Comparison of ENCODE assay signal across 24 cellular contexts in the genomic region with DNA sequence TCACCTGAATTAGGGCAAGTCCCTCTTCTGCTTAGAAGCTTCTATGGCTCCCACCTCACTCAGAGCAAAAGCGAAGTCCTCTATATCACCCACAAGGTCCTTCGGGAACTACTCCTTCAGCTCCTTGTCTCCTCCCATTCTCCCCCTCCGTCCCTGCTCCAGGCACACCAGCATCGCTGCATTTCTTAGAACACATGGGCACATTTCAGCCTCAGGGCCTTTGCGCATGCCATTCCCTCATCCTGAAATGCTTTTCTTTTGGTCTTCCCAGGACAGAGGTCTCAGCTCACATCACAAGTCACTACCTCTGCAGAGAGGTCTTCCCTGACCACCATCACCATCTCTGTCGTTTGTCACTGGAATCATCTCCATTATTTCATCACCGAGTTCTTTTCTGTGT. TPM values are rescaled to one million over a fixed set of nuclear protein-coding genes. Genes with fewer than 3 reads are reported as not detected.
DNase-seq lines count a peak whose midpoint lies in the region; ATAC-seq and TF ChIP-seq lines count a peak whose summit lies in the region.
"Had no signal": no experiment of that assay in that cellular context is flagged by ENCODE, and none has a peak within 500 bp of the region (broad histone marks: within the 10 kb centered on the region; RNA-seq: fewer than 3 reads in every experiment).

No MANE protein-coding gene starts in this region.

- H3K27ac Mint-ChIP-seq in GM23338, result no peak overlapping the region
- H3K27ac Mint-ChIP-seq in T-cell, result peak overlapping the region in 1 of 2 donors; percentile 25

- peaks cover 14% of the 10 kb centered on the region for H3K4me1 ChIP-seq in GM23338 (ENCODE audit: insufficient read depth)

- H3K4me3 ChIP-seq in GM23338, result peak overlapping the region; percentile 67; the same call in 1 of the 2 replicates
- H3K4me3 ChIP-seq: ovary, right atrium auricular region, tibial nerve had no signal

- H3K4me3 Mint-ChIP-seq in GM23338, result peak overlapping the region; percentile 14; the same call in 1 of the 3 replicates
- H3K4me3 Mint-ChIP-seq in T-cell, result peak overlapping the region in 2 of 3 donors; percentile 17 to 33

- peaks cover 17% of the 10 kb centered on the region; the same call in 1 of the 2 replicates for H3F3A ChIP-seq in GM23338 (replicated peaks; ENCODE audit: low read depth)

- ATAC-seq in GM23338 (no peak), T-cell (replicated peaks in 1 of 4) (no peak), HG03196 (IDR thresholded peaks at IDR 0.05; ENCODE audit: unreplicated experiment) (no peak), HG03135 (IDR thresholded peaks at IDR 0.05; ENCODE audit: unreplicated experiment) (no peak)
- ATAC-seq: left cardiac atrium had no signal

- peaks cover 62% of the 10 kb centered on the region for H3K27me3 ChIP-seq in GM23338 (ENCODE audit: insufficient read depth)

- no peak for TF ChIP-seq CTCF in GM23338 (conservative IDR thresholded peaks at IDR 0.05; ENCODE audit: low read depth in 2 of 2)

- H3K36me3 ChIP-seq in GM23338 (ENCODE audit: insufficient read depth), result no peaks in the 10 kb centered on the region
- H3K36me3 ChIP-seq: ovary, right atrium auricular region, tibial nerve, WERI-Rb-1 had no signal

- H3K9me2 ChIP-seq in GM23338 (ENCODE audit: insufficient read depth), result no peaks in the 10 kb centered on the region

- no peak overlapping the region for H3K27ac ChIP-seq in GM23338 (ENCODE audit: low read depth)
- H3K27ac ChIP-seq: ovary, right atrium auricular region, tibial nerve, WERI-Rb-1 had no signal

- no peaks in the 10 kb centered on the region for H3K79me2 ChIP-seq in GM23338 (replicated peaks; ENCODE audit: insufficient read depth)

- peaks cover 10% of the 10 kb centered on the region for H3K4me1 Mint-ChIP-seq in GM23338
- peaks cover 11 to 37% (median 29%) of the 10 kb centered on the region in 3 donors for H3K4me1 Mint-ChIP-seq in T-cell

- H3K9me3 Mint-ChIP-seq in GM23338 (no peaks in the 10 kb centered on the region), T-cell (no peaks in the 10 kb centered on the region)
- H3K9me3 Mint-ChIP-seq: H9 had no signal

- no peak for DNase-seq in GM23338 (ENCODE audit: low spot score)
- no peak for DNase-seq in T-cell
- DNase-seq in islet precursor cell, result peak; percentile 61
- DNase-seq in GF-D8 (lab: John Stamatoyannopoulos, UW), result no peak
- DNase-seq: activated CD4-positive, alpha-beta T cell treated with anti-CD3 and anti-CD28 coated beads, Interleukin-2, amount 50 U/mL, for 48 hours; amygdala; CD4-positive, CD25-positive, alpha-beta regulatory T cell; dermis blood vessel endothelial cell; glutamatergic neuron; H9; KG1; left cardiac atrium; mesenchymal stem cell; NCI-H1694; ovary; spleen; stimulated activated CD4-positive, alpha-beta T cell treated with anti-CD3 and anti-CD28 coated beads, Interleukin-4, amount 100 ng/mL, for 1 hour; stimulated activated naive CD4-positive, alpha-beta T cell treated with Interleukin-2 at 50 U/mL for 16 hours; WERI-Rb-1 had no signal

- H2AFZ ChIP-seq in GM23338, result no peak overlapping the region

- 0 out of 2 replicates have a peak, but pooled peaks cover 8% of the 10 kb centered on the region for H4K20me1 ChIP-seq in GM23338 (replicated peaks; ENCODE audit: insufficient read depth)

- CTCF ChIA-PET in T-cell (lab: Charles Lee), result interaction anchor here (0.5 to 1.6 kb wide), 4 partner anchors 9 to 528 kb away, joined by 3 to 7 read pairs (median 4); no protein-coding TSS in a partner anchor

- H3K27me3 Mint-ChIP-seq in GM23338 (ENCODE audit: insufficient read depth, low read depth, poor library complexity) (peaks cover 58% of the 10 kb centered on the region), T-cell (peaks cover 38 to 47% of the 10 kb centered on the region in 2 donors)

- POLR2A ChIA-PET in T-cell (lab: Charles Lee), result no interaction called here

- no peaks in the 10 kb centered on the region; the same call in 2 of the 3 replicates for H3K36me3 Mint-ChIP-seq in GM23338 (ENCODE audit: low read depth)
- no peaks in the 10 kb centered on the region for H3K36me3 Mint-ChIP-seq in T-cell

- H3K4me2 ChIP-seq in GM23338, result 0 out of 2 replicates have a peak overlapping the region, but pooled peaks have one; percentile 86

TF ChIP-seq in GM23338, 12 proteins besides CTCF, POLR2A, EP300 and RAD21:
- no peak for TF ChIP-seq EZH2 (IDR thresholded peaks at IDR 0.05; ENCODE audit: low read depth, unreplicated experiment)
- no peak for TF ChIP-seq EZH2phosphoT487 (IDR thresholded peaks at IDR 0.05; ENCODE audit: unreplicated experiment)
- TF ChIP-seq, protein P1, sequence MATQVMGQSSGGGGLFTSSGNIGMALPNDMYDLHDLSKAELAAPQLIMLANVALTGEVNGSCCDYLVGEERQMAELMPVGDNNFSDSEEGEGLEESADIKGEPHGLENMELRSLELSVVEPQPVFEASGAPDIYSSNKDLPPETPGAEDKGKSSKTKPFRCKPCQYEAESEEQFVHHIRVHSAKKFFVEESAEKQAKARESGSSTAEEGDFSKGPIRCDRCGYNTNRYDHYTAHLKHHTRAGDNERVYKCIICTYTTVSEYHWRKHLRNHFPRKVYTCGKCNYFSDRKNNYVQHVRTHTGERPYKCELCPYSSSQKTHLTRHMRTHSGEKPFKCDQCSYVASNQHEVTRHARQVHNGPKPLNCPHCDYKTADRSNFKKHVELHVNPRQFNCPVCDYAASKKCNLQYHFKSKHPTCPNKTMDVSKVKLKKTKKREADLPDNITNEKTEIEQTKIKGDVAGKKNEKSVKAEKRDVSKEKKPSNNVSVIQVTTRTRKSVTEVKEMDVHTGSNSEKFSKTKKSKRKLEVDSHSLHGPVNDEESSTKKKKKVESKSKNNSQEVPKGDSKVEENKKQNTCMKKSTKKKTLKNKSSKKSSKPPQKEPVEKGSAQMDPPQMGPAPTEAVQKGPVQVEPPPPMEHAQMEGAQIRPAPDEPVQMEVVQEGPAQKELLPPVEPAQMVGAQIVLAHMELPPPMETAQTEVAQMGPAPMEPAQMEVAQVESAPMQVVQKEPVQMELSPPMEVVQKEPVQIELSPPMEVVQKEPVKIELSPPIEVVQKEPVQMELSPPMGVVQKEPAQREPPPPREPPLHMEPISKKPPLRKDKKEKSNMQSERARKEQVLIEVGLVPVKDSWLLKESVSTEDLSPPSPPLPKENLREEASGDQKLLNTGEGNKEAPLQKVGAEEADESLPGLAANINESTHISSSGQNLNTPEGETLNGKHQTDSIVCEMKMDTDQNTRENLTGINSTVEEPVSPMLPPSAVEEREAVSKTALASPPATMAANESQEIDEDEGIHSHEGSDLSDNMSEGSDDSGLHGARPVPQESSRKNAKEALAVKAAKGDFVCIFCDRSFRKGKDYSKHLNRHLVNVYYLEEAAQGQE (IDR thresholded peaks at IDR 0.05; ENCODE audit: unreplicated experiment), result no peak
TF ChIP-seq in GM23338: peak in this region for 0.

RNA-seq across cellular contexts. Expression of a gene that starts 4.0 kb away (rescaled TPM):
- total RNA-seq in GM23338 (2014; rRNA removed; shearing (Covaris generic)), result 3.1 and 8.0 TPM in 2 replicates
- 4.6 and 4.8 TPM in 2 replicates for polyA plus RNA-seq in GM23338 (2016; fragmentation: Nextera tagmentation; extraction: Ambion mirVana)
- 10 to 100 TPM in 1 of 5 donors, 1 to 10 TPM in 4; 1.9 to 25.0 (median 6.5) TPM for total RNA-seq in T-cell
- total RNA-seq: CD4-positive, CD25-positive, alpha-beta regulatory T cell; endothelial cell of umbilical vein had no signal
- polyA plus RNA-seq: endothelial cell of umbilical vein had no signal

RNA-seq across cellular contexts. Expression of a gene that starts 10.1 kb away (rescaled TPM):
- 71.5 and 77.5 TPM in 2 replicates for total RNA-seq in GM23338 (2014; rRNA removed; shearing (Covaris generic))
- 46.5 and 57.8 TPM in 2 replicates for polyA plus RNA-seq in GM23338 (2016; fragmentation: Nextera tagmentation; extraction: Ambion mirVana)
- total RNA-seq in T-cell, result 10 to 100 TPM; 18.4 to 64.2 (median 56.0) TPM

RNA-seq across cellular contexts. Expression of a gene that starts 30.5 kb away (rescaled TPM):
- 53.2 and 55.5 TPM in 2 replicates for total RNA-seq in GM23338 (2014; rRNA removed; shearing (Covaris generic))
- polyA plus RNA-seq in GM23338 (2016; fragmentation: Nextera tagmentation; extraction: Ambion mirVana), result 15.1 and 19.1 TPM in 2 replicates
- total RNA-seq in T-cell, result 10 to 100 TPM; 55.7 to 63.0 (median 60.9) TPM

RNA-seq across cellular contexts. Expression of a gene that starts 52.6 kb away (rescaled TPM):
- 23.8 and 25.0 TPM in 2 replicates for total RNA-seq in GM23338 (2014; rRNA removed; shearing (Covaris generic))
- polyA plus RNA-seq in GM23338 (2016; fragmentation: Nextera tagmentation; extraction: Ambion mirVana), result 43.2 and 48.8 TPM in 2 replicates
- total RNA-seq in T-cell, result 10 to 100 TPM; 50.9 to 94.8 (median 79.1) TPM

RNA-seq across cellular contexts. Expression of a gene that starts 55.6 kb away (rescaled TPM):
- 1.4 and 3.2 TPM in 2 replicates for total RNA-seq in GM23338 (2014; rRNA removed; shearing (Covaris generic))
- 4.0 and 5.8 TPM in 2 replicates for polyA plus RNA-seq in GM23338 (2016; fragmentation: Nextera tagmentation; extraction: Ambion mirVana)
- 10 to 100 TPM; 24.0 to 51.5 (median 32.5) TPM for total RNA-seq in T-cell
